Comparison of ENCODE assay signal across 1 cellular context in the genomic region with DNA sequence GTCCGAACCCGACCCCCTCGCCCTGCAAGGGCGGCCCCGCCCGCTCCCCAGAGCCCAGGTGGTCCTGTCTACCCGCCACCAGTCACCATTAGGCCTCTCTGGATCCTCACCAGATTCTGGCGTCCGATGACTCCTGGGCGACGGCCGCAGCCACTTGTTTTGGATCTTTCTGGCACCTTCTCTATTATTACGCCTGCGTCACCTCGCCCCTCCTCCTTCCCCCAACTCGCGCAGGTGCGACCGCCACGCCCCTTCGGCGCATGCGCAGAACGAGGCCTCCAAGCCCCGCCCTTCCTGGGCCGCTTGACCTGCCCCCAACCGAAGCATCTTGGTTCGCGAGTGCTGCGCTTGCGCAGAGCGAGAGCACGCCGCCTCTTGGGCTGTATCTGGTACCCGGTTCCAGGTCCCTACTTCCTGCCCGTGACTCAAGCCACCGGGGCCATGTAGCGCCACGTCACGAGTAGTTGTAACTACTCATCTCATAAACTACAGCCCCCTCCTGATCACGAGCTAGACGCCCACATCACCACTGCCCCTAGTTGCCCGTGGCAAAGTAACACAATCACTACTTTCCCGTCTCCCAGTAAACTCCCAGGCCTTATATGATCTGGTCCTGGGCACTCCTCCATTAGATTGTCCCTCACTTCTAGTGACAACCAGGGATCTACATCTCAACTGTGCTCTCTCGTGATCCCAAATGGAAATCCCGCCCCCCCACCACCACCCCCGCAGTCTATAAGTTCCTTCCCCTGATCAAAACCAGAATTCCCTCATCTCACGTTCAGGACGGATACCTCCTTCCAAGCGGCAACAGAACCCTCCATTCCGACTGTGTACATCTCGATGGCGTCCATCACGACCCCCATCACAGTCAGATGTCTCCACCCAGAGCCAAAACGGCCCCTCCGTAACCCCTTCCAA.
A peak's percentile ranks its signal among the peaks of the same experiment; 100 is the strongest.
TF ChIP-seq lines count a peak whose summit lies in the region.

A gene with protein sequence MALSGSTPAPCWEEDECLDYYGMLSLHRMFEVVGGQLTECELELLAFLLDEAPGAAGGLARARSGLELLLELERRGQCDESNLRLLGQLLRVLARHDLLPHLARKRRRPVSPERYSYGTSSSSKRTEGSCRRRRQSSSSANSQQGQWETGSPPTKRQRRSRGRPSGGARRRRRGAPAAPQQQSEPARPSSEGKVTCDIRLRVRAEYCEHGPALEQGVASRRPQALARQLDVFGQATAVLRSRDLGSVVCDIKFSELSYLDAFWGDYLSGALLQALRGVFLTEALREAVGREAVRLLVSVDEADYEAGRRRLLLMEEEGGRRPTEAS (minus strand): TSS at position 156 of the 921 bp plus-strand sequence. CDS start 670 bp downstream, outside the sequence.

TF ChIP-seq in HepG2, 621 proteins besides CTCF, POLR2A, EP300 and RAD21 (continued from another document and continues in another):
- TF ChIP-seq, protein P1, sequence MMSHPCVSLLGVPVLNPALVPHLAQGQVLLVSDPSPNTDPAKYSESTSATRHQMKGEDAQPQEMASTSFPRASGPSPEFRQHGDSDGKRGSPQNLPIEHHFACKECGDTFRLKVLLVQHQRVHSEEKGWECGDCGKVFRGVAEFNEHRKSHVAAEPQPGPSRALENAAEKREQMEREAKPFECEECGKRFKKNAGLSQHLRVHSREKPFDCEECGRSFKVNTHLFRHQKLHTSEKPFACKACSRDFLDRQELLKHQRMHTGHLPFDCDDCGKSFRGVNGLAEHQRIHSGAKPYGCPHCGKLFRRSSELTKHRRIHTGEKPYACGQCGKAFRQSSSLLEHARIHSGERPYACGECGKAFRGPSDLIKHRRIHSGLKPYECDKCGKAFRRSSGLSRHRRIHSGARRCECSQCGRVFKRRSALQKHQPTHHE (CRISPR knock-in tag; IDR thresholded peaks at IDR 0.05; ENCODE audit: borderline replicate concordance), result peak; percentile 75; the same call in 1 of the 2 replicates
- TF ChIP-seq, protein P2, sequence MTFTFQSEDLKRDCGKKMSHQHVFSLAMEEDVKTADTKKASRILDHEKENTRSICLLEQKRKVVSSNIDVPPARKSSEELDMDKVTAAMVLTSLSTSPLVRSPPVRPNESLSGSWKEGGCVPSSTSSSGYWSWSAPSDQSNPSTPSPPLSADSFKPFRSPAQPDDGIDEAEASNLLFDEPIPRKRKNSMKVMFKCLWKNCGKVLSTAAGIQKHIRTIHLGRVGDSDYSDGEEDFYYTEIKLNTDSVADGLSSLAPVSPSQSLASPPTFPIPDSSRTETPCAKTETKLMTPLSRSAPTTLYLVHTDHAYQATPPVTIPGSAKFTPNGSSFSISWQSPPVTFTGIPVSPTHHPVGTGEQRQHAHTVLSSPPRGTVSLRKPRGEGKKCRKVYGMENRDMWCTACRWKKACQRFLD (CRISPR knock-in tag; IDR thresholded peaks at IDR 0.05; ENCODE audit: borderline replicate concordance), result 0 out of 2 replicates have a peak, but pooled peaks have one; percentile 22
- TF ChIP-seq SIX1 (CRISPR knock-in tag; IDR thresholded peaks at IDR 0.05; ENCODE audit: borderline replicate concordance) (no peak), PBX2 (CRISPR knock-in tag; IDR thresholded peaks at IDR 0.05) (no peak), ZNF878 (CRISPR knock-in tag; IDR thresholded peaks at IDR 0.05) (0 out of 2 replicates have a peak, but pooled peaks have one; percentile 65), ZFP36 (IDR thresholded peaks at IDR 0.05; ENCODE audit: borderline replicate concordance, low read depth, low read length, partially characterized antibody) (no peak), ARNT (IDR thresholded peaks at IDR 0.05) (no peak), GTF2F1 (IDR thresholded peaks at IDR 0.05; ENCODE audit: low read length) (no peak), ZNF549 (CRISPR knock-in tag; IDR thresholded peaks at IDR 0.05) (no peak), ZFP1 (CRISPR knock-in tag; IDR thresholded peaks at IDR 0.05) (no peak; the same call in 1 of the 2 replicates), ZNF251 (CRISPR knock-in tag; IDR thresholded peaks at IDR 0.05) (0 out of 2 replicates have a peak, but pooled peaks have one; percentile 67), MIER2 (CRISPR knock-in tag; IDR thresholded peaks at IDR 0.05) (no peak), BHLHE40 (IDR thresholded peaks at IDR 0.05; ENCODE audit: low read length) (no peak), TRIM24 (CRISPR knock-in tag; IDR thresholded peaks at IDR 0.05) (no peak), ZNF501 (CRISPR knock-in tag; IDR thresholded peaks at IDR 0.05) (peak; percentile 87), GABPA (IDR thresholded peaks at IDR 0.05; ENCODE audit: low read depth, low read length) (no peak), GABPA (CRISPR knock-in tag; IDR thresholded peaks at IDR 0.05; ENCODE audit: low read depth) (peak; percentile 61), SMAD3 (CRISPR knock-in tag; IDR thresholded peaks at IDR 0.05) (no peak), POGK (CRISPR knock-in tag; conservative IDR thresholded peaks at IDR 0.05) (peak; percentile 15; the same call in 1 of the 2 replicates), ZFP62 (CRISPR knock-in tag; IDR thresholded peaks at IDR 0.05) (no peak), ZNF274 (CRISPR knock-in tag; IDR thresholded peaks at IDR 0.05) (peak; percentile 54; the same call in 1 of the 2 replicates), YEATS4 (CRISPR knock-in tag; IDR thresholded peaks at IDR 0.05; ENCODE audit: borderline replicate concordance) (peak; percentile 71), PCBP1 (IDR thresholded peaks at IDR 0.05; ENCODE audit: borderline replicate concordance, low read depth, low read length) (peak; percentile 18; the same call in 1 of the 2 replicates), PLSCR1 (CRISPR knock-in tag; IDR thresholded peaks at IDR 0.05; ENCODE audit: borderline replicate concordance) (no peak), XRCC5 (optimal IDR thresholded peaks at IDR 0.05; ENCODE audit: low read length) (no peak), ZNF580 (CRISPR knock-in tag; IDR thresholded peaks at IDR 0.05; ENCODE audit: borderline replicate concordance, low read depth) (peak; percentile 92; the same call in 1 of the 2 replicates), ARHGAP35 (CRISPR knock-in tag; IDR thresholded peaks at IDR 0.05; ENCODE audit: borderline replicate concordance) (no peak), ZNF441 (CRISPR knock-in tag; IDR thresholded peaks at IDR 0.05; ENCODE audit: borderline replicate concordance) (no peak), TAF1 (CRISPR knock-in tag; IDR thresholded peaks at IDR 0.05) (peak; percentile 61; the same call in 1 of the 2 replicates), HOXD1 (CRISPR knock-in tag; IDR thresholded peaks at IDR 0.05) (peak; percentile 52; the same call in 1 of the 2 replicates), SYNCRIP (IDR thresholded peaks at IDR 0.05; ENCODE audit: insufficient read depth, low read depth, low read length) (no peak), ZNF720 (CRISPR knock-in tag; IDR thresholded peaks at IDR 0.05) (no peak), ZNF605 (CRISPR knock-in tag; IDR thresholded peaks at IDR 0.05) (peak; percentile 77), HIVEP1 (CRISPR knock-in tag; IDR thresholded peaks at IDR 0.05) (peak; percentile 44; the same call in 1 of the 2 replicates), ZNF577 (CRISPR knock-in tag; IDR thresholded peaks at IDR 0.05; ENCODE audit: borderline replicate concordance, low read depth) (no peak), CENPX (CRISPR knock-in tag; IDR thresholded peaks at IDR 0.05) (no peak), ZNF543 (CRISPR knock-in tag; IDR thresholded peaks at IDR 0.05) (no peak), ZC3H13 (CRISPR knock-in tag; IDR thresholded peaks at IDR 0.05) (peak; percentile 33; the same call in 1 of the 2 replicates)
- TF ChIP-seq, protein P3, sequence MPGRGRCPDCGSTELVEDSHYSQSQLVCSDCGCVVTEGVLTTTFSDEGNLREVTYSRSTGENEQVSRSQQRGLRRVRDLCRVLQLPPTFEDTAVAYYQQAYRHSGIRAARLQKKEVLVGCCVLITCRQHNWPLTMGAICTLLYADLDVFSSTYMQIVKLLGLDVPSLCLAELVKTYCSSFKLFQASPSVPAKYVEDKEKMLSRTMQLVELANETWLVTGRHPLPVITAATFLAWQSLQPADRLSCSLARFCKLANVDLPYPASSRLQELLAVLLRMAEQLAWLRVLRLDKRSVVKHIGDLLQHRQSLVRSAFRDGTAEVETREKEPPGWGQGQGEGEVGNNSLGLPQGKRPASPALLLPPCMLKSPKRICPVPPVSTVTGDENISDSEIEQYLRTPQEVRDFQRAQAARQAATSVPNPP (CRISPR knock-in tag; IDR thresholded peaks at IDR 0.05), result no peak
- TF ChIP-seq, protein P4, sequence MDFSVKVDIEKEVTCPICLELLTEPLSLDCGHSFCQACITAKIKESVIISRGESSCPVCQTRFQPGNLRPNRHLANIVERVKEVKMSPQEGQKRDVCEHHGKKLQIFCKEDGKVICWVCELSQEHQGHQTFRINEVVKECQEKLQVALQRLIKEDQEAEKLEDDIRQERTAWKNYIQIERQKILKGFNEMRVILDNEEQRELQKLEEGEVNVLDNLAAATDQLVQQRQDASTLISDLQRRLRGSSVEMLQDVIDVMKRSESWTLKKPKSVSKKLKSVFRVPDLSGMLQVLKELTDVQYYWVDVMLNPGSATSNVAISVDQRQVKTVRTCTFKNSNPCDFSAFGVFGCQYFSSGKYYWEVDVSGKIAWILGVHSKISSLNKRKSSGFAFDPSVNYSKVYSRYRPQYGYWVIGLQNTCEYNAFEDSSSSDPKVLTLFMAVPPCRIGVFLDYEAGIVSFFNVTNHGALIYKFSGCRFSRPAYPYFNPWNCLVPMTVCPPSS (IDR thresholded peaks at IDR 0.05), result no peak
- TF ChIP-seq, protein P5, sequence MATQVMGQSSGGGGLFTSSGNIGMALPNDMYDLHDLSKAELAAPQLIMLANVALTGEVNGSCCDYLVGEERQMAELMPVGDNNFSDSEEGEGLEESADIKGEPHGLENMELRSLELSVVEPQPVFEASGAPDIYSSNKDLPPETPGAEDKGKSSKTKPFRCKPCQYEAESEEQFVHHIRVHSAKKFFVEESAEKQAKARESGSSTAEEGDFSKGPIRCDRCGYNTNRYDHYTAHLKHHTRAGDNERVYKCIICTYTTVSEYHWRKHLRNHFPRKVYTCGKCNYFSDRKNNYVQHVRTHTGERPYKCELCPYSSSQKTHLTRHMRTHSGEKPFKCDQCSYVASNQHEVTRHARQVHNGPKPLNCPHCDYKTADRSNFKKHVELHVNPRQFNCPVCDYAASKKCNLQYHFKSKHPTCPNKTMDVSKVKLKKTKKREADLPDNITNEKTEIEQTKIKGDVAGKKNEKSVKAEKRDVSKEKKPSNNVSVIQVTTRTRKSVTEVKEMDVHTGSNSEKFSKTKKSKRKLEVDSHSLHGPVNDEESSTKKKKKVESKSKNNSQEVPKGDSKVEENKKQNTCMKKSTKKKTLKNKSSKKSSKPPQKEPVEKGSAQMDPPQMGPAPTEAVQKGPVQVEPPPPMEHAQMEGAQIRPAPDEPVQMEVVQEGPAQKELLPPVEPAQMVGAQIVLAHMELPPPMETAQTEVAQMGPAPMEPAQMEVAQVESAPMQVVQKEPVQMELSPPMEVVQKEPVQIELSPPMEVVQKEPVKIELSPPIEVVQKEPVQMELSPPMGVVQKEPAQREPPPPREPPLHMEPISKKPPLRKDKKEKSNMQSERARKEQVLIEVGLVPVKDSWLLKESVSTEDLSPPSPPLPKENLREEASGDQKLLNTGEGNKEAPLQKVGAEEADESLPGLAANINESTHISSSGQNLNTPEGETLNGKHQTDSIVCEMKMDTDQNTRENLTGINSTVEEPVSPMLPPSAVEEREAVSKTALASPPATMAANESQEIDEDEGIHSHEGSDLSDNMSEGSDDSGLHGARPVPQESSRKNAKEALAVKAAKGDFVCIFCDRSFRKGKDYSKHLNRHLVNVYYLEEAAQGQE (IDR thresholded peaks at IDR 0.05; ENCODE audit: borderline replicate concordance in 1 of 2, low read depth in 1 of 2, low read length in 2 of 2), result no peak
- TF ChIP-seq, protein P6, sequence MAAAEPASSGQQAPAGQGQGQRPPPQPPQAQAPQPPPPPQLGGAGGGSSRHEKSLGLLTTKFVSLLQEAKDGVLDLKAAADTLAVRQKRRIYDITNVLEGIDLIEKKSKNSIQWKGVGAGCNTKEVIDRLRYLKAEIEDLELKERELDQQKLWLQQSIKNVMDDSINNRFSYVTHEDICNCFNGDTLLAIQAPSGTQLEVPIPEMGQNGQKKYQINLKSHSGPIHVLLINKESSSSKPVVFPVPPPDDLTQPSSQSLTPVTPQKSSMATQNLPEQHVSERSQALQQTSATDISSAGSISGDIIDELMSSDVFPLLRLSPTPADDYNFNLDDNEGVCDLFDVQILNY (CRISPR knock-in tag; conservative IDR thresholded peaks at IDR 0.05), result no peak
